13 cellular contexts compared by ENCODE assay signal in the genomic region with DNA sequence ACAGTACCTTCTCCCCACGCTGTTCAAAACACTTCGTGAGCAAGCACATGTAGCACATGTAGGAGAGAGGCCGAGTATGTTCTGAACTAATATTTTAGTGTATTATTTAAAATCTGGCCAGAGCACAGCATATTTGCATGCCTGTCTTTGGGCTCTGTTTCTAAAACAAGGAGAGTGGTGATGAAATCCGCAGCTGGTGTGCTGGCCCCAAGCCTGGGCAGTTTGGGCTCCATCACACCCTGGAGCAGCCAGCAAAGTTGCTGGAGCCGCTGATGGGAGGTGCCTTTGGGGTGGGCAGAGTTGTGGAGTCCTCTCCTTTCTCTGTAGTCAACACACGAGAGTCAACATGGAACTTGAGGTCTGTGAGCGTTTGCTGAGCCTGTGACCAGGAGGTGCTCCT.
DNase-seq lines count a peak whose midpoint lies in the region; ATAC-seq and TF ChIP-seq lines count a peak whose summit lies in the region.
"Had no signal": no experiment of that assay in that cellular context is flagged by ENCODE, and none has a peak within 500 bp of the region (broad histone marks: within the 10 kb centered on the region; RNA-seq: fewer than 3 reads in every experiment).

No MANE protein-coding gene starts in this region.

- no peak overlapping the region for H2BK15ac ChIP-seq in mesenchymal stem cell (ENCODE audit: low read depth, poor library complexity, severe bottlenecking)

- POLR2A ChIA-PET in OCI-LY7 (lab: Charles Lee), result interaction anchor here (1.7 kb wide), 1 partner anchor 10 kb away, joined by 3 read pairs; no protein-coding TSS in a partner anchor

- no peaks in the 10 kb centered on the region for H3K36me3 ChIP-seq in OCI-LY7 (ENCODE audit: insufficient read depth, low read length)
- no peaks in the 10 kb centered on the region for H3K36me3 ChIP-seq in mesenchymal stem cell (ENCODE audit: control insufficient read depth in 1 of 2, insufficient read depth in 2 of 2, low read depth in 1 of 2, low read length in 2 of 2)
- no peaks in the 10 kb centered on the region for H3K36me3 ChIP-seq in upper lobe of right lung
- no peaks in the 10 kb centered on the region for H3K36me3 ChIP-seq in prostate gland

- H3K18ac ChIP-seq in mesenchymal stem cell (ENCODE audit: low read depth in 1 of 2, low read length in 2 of 2), result no peak overlapping the region

- in situ Hi-C loops in KBM-7 (cut with MboI; ENCODE audit: low pct_unique_long_range_greater_than_20kb, low sequenced_read_pairs), result no loop called here

- no peak for TF ChIP-seq CTCF in OCI-LY7 (conservative IDR thresholded peaks at IDR 0.05; ENCODE audit: low read length)
- TF ChIP-seq CTCF in fibroblast of mammary gland (conservative IDR thresholded peaks at IDR 0.05; ENCODE audit: control insufficient read depth, insufficient read depth, low read depth, low read length), result no peak
- TF ChIP-seq CTCF in upper lobe of right lung (IDR thresholded peaks at IDR 0.05), result no peak
- TF ChIP-seq CTCF in prostate gland (IDR thresholded peaks at IDR 0.05), result no peak

- peaks cover 5% of the 10 kb centered on the region; the same call in 1 of the 2 replicates for H3K79me2 ChIP-seq in OCI-LY7 (ENCODE audit: insufficient read depth, low read depth, low read length)

- no peak overlapping the region for H3K23ac ChIP-seq in mesenchymal stem cell (ENCODE audit: low read length in 2 of 2)

- no peak for TF ChIP-seq POLR2A in prostate gland (IDR thresholded peaks at IDR 0.05)

- peaks cover 23% of the 10 kb centered on the region for H3K4me1 ChIP-seq in OCI-LY7 (ENCODE audit: insufficient read depth, low read length, poor library complexity, severe bottlenecking)
- no peaks in the 10 kb centered on the region for H3K4me1 ChIP-seq in mesenchymal stem cell (ENCODE audit: control insufficient read depth, insufficient read depth, low read depth, low read length)
- peaks cover 30% of the 10 kb centered on the region for H3K4me1 ChIP-seq in upper lobe of right lung
- no peaks in the 10 kb centered on the region for H3K4me1 ChIP-seq in prostate gland (replicated peaks)

- CTCF ChIA-PET in OCI-LY7 (lab: Charles Lee; ENCODE audit: unreplicated experiment), result no interaction called here

- no peak overlapping the region for H4K91ac ChIP-seq in mesenchymal stem cell (ENCODE audit: low read length)

- H3K9me3 ChIP-seq in OCI-LY7 (ENCODE audit: low read length), result no peaks in the 10 kb centered on the region
- H3K9me3 ChIP-seq in mesenchymal stem cell (ENCODE audit: control insufficient read depth, low read length), result no peaks in the 10 kb centered on the region
- H3K9me3 ChIP-seq in upper lobe of right lung, result no peaks in the 10 kb centered on the region
- H3K9me3 ChIP-seq in prostate gland, result no peaks in the 10 kb centered on the region

- no peak overlapping the region for H3K14ac ChIP-seq in mesenchymal stem cell (ENCODE audit: low read length in 2 of 2)

- no peak overlapping the region for H3K4me3 ChIP-seq in OCI-LY7 (ENCODE audit: low read depth, low read length, poor library complexity, severe bottlenecking)
- no peak overlapping the region for H3K4me3 ChIP-seq in fibroblast of mammary gland (ENCODE audit: control insufficient read depth, low read depth, low read length)
- no peak overlapping the region for H3K4me3 ChIP-seq in mesenchymal stem cell (ENCODE audit: insufficient read depth in 1 of 2, low read depth in 1 of 2, low read length in 2 of 2)
- no peak overlapping the region for H3K4me3 ChIP-seq in upper lobe of right lung
- no peak overlapping the region for H3K4me3 ChIP-seq in prostate gland

- peak; percentile 6 for DNase-seq in OCI-LY7 (ENCODE audit: low spot score)
- DNase-seq in fibroblast of mammary gland (ENCODE audit: low read depth), result peak; percentile 64
- no peak for DNase-seq in mesenchymal stem cell
- no peak for DNase-seq in upper lobe of right lung
- no peak for DNase-seq in stimulated activated CD4-positive, alpha-beta T cell treated with anti-CD3 and anti-CD28 coated beads, Interleukin-4, amount 100 ng/mL, for 1 hour
- DNase-seq in prostate gland (ENCODE audit: low spot score), result no peak
- DNase-seq in NCI-H526 (lab: John Stamatoyannopoulos, UW), result no peak
- DNase-seq in KBM-7, result no peak
- DNase-seq: HFFc6; KG1; NCI-H1930; PC-3; stimulated activated naive B cell treated with anti-CD40 and anti-IgM and Interleukin-4, amounts not matched to agents 10 μg/mL and 1 μg/mL and 100 μg/mL, for 72 hours had no signal

- no peaks in the 10 kb centered on the region for H3K79me1 ChIP-seq in mesenchymal stem cell (replicated peaks; ENCODE audit: low read length, poor library complexity, severe bottlenecking)

- no peak overlapping the region for H4K8ac ChIP-seq in mesenchymal stem cell (ENCODE audit: low read length)

- intact Hi-C loops in OCI-LY7 (cut with micrococcal nuclease; ENCODE audit: unreplicated experiment), result loop anchor here (10.0 kb wide), 1 partner anchor 115 kb away; a partner anchor contains a TSS
- intact Hi-C loops in upper lobe of right lung (cut with DNase I), result no loop called here
- intact Hi-C loops in prostate gland (cut with DNase I), result no loop called here

- H2AK5ac ChIP-seq in mesenchymal stem cell (ENCODE audit: low read length, severe bottlenecking), result no peak overlapping the region

- H3K27ac ChIP-seq in OCI-LY7 (ENCODE audit: low read depth, low read length, poor library complexity, severe bottlenecking) (no peak overlapping the region), mesenchymal stem cell (ENCODE audit: low read length, poor library complexity, severe bottlenecking) (no peak overlapping the region), upper lobe of right lung (peak overlapping the region; percentile 18), prostate gland (no peak overlapping the region)

- no peaks in the 10 kb centered on the region for H3K9me2 ChIP-seq in OCI-LY7 (ENCODE audit: insufficient read depth, low read length)

- H3K9ac ChIP-seq in mesenchymal stem cell (ENCODE audit: low read length), result peak overlapping the region; percentile 50

- ATAC-seq in upper lobe of right lung, result peak; percentile 41
- ATAC-seq: PC-3; stimulated activated naive B cell treated with anti-CD40 and anti-IgM and Interleukin-4, amounts not matched to agents 10 μg/mL and 1 μg/mL and 100 μg/mL, for 72 hours had no signal

- BruUV-seq in OCI-LY7 (replicated peaks; lab: Mats Ljungman, UMichigan), result no TSS peak

- 0 out of 2 replicates have a peak, but pooled peaks cover 3% of the 10 kb centered on the region for H4K20me1 ChIP-seq in OCI-LY7 (ENCODE audit: insufficient read depth, low read length)

- no peaks in the 10 kb centered on the region for H3K27me3 ChIP-seq in mesenchymal stem cell (ENCODE audit: control insufficient read depth in 1 of 2, insufficient read depth in 1 of 2, low read length in 2 of 2)
- H3K27me3 ChIP-seq in upper lobe of right lung, result no peaks in the 10 kb centered on the region
- H3K27me3 ChIP-seq in prostate gland (replicated peaks; ENCODE audit: insufficient read depth), result no peaks in the 10 kb centered on the region

- peak overlapping the region; percentile 24; the same call in 1 of the 2 replicates for H3K4me2 ChIP-seq in OCI-LY7 (ENCODE audit: low read length)
- H3K4me2 ChIP-seq in mesenchymal stem cell (ENCODE audit: low read length, poor library complexity, severe bottlenecking), result no peak overlapping the region

- H2AFZ ChIP-seq in OCI-LY7 (ENCODE audit: low read length) (no peak overlapping the region), mesenchymal stem cell (ENCODE audit: low read depth, low read length) (no peak overlapping the region)

- H2BK12ac ChIP-seq in mesenchymal stem cell (ENCODE audit: low read length in 2 of 2), result no peak overlapping the region

- H3K4ac ChIP-seq in mesenchymal stem cell (ENCODE audit: low read depth in 1 of 2, low read length in 2 of 2), result no peak overlapping the region

- 77% methylated on average over 7 of the region's 7 CpGs for WGBS in mesenchymal stem cell
- 49% methylated on average over 7 of the region's 7 CpGs for WGBS in prostate gland

- no peak overlapping the region for H2BK5ac ChIP-seq in mesenchymal stem cell (ENCODE audit: low read depth, low read length, poor library complexity, severe bottlenecking)

- H2BK120ac ChIP-seq in mesenchymal stem cell (ENCODE audit: low read depth, low read length), result no peak overlapping the region

Comparison
In these comparisons a context has a peak if more than half of its experiments do, and no peak if none do; other contexts are left out.
1. DNase-seq: peak in OCI-LY7 (single experiment) and fibroblast of mammary gland (single experiment); none in mesenchymal stem cell (single experiment), upper lobe of right lung (single experiment), stimulated activated CD4-positive, alpha-beta T cell treated with anti-CD3 and anti-CD28 coated beads, Interleukin-4, amount 100 ng/mL, for 1 hour (single experiment), prostate gland (single experiment), NCI-H526 (0 of 2) and KBM-7 (single experiment).